1 cellular context compared by ENCODE assay signal in the genomic region with DNA sequence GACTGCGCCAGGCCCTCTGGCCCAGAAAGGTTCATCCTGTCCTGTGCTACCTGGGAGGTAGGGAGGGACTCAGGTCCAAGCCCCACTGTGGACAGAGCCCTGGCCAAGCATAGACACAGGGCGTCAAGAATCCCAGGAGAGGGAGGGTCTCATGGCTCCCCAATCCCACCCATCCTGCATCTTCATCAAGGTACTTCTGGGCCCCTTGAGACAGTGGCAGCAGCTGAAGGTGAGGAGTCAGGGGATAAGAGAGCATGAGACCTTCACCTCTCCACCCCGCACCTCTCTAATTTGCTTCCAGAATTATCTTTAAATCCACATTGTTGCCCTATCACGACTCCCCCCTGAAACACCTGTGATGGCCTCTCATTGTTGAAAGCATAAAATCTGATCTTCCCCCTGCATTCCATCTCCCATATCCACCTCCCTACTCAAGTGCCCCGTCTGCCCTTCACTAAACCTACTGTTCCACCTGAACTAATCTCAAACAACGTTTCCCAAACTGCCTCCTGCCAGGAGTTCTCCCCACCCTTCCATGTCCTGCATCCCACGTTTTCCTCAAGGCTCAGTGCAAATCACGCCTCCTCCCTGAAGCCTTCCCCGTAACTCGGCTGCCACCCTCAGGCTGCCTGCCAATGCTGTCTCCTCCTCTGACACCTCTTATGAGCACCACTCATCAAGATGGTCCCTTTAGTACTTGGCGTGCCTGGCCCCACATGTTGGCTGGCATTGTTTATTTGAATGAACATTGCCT.
TF ChIP-seq lines count a peak whose summit lies in the region.

No MANE protein-coding gene starts in this region.

TF ChIP-seq in HepG2, 621 proteins besides CTCF, POLR2A, EP300 and RAD21 (continued from another document and continues in another):
- TF ChIP-seq ZNF609 (CRISPR knock-in tag; IDR thresholded peaks at IDR 0.05; ENCODE audit: borderline replicate concordance): no peak
- TF ChIP-seq, protein P1, sequence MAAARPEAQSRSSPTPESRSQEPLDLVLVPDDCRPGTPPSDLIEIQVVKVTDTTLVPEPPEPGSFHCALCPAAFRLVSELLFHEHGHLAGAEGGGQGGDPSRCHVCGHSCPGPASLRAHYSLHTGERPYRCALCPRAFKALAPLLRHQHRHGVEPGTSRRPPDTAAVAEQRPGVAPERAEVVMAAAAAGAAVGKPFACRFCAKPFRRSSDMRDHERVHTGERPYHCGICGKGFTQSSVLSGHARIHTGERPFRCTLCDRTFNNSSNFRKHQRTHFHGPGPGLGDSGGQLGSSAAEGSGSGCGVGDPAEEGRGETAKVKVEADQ (CRISPR knock-in tag; IDR thresholded peaks at IDR 0.05; ENCODE audit: borderline replicate concordance): no peak
- TF ChIP-seq MED8 (CRISPR knock-in tag; IDR thresholded peaks at IDR 0.05; ENCODE audit: insufficient replicate concordance): no peak
- no peak for TF ChIP-seq IRF2 (CRISPR knock-in tag; IDR thresholded peaks at IDR 0.05)
- TF ChIP-seq UBTF (CRISPR knock-in tag; IDR thresholded peaks at IDR 0.05): no peak
- 0 out of 2 replicates have a peak, but pooled peaks have one; percentile 20 for TF ChIP-seq MEF2D (CRISPR knock-in tag; IDR thresholded peaks at IDR 0.05)
- TF ChIP-seq GATA4 (IDR thresholded peaks at IDR 0.05; ENCODE audit: borderline replicate concordance, low read depth): no peak
- no peak for TF ChIP-seq ZSCAN22 (CRISPR knock-in tag; IDR thresholded peaks at IDR 0.05)
- no peak for TF ChIP-seq MAF1 (CRISPR knock-in tag; IDR thresholded peaks at IDR 0.05; ENCODE audit: borderline replicate concordance)
- TF ChIP-seq RFXAP (CRISPR knock-in tag; IDR thresholded peaks at IDR 0.05; ENCODE audit: borderline replicate concordance): no peak
- TF ChIP-seq ZNF501 (CRISPR knock-in tag; IDR thresholded peaks at IDR 0.05): no peak
- TF ChIP-seq RARG (CRISPR knock-in tag; IDR thresholded peaks at IDR 0.05; ENCODE audit: low read depth): no peak
- TF ChIP-seq REPIN1 (CRISPR knock-in tag; IDR thresholded peaks at IDR 0.05; ENCODE audit: borderline replicate concordance, low read depth): no peak
- peak; percentile 52; the same call in 1 of the 2 replicates for TF ChIP-seq GATAD2A (CRISPR knock-in tag; IDR thresholded peaks at IDR 0.05)
- no peak for TF ChIP-seq ZNF703 (CRISPR knock-in tag; IDR thresholded peaks at IDR 0.05; ENCODE audit: borderline replicate concordance)
- TF ChIP-seq CREB3 (CRISPR knock-in tag; IDR thresholded peaks at IDR 0.05): no peak
- no peak for TF ChIP-seq ADNP (CRISPR knock-in tag; IDR thresholded peaks at IDR 0.05)
- TF ChIP-seq YY1 (IDR thresholded peaks at IDR 0.05; ENCODE audit: insufficient read depth, insufficient replicate concordance, low read depth, low read length): peak; percentile 15
- TF ChIP-seq DPF2 (CRISPR knock-in tag; IDR thresholded peaks at IDR 0.05; ENCODE audit: borderline replicate concordance, low read depth): no peak
- TF ChIP-seq CEBPB (IDR thresholded peaks at IDR 0.05; ENCODE audit: borderline replicate concordance, low read depth, low read length): no peak
- no peak for TF ChIP-seq SNAI1 (CRISPR knock-in tag; IDR thresholded peaks at IDR 0.05; ENCODE audit: borderline replicate concordance)
- TF ChIP-seq, protein P2, sequence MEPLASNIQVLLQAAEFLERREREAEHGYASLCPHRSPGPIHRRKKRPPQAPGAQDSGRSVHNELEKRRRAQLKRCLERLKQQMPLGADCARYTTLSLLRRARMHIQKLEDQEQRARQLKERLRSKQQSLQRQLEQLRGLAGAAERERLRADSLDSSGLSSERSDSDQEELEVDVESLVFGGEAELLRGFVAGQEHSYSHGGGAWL (CRISPR knock-in tag; IDR thresholded peaks at IDR 0.05): no peak
- no peak for TF ChIP-seq ZNF547 (CRISPR knock-in tag; IDR thresholded peaks at IDR 0.05)
- no peak for TF ChIP-seq SP140L (CRISPR knock-in tag; IDR thresholded peaks at IDR 0.05; ENCODE audit: borderline replicate concordance)
- TF ChIP-seq ZSCAN25 (CRISPR knock-in tag; IDR thresholded peaks at IDR 0.05): no peak
- no peak for TF ChIP-seq PHF21A (CRISPR knock-in tag; IDR thresholded peaks at IDR 0.05)
- TF ChIP-seq DMAP1 (CRISPR knock-in tag; IDR thresholded peaks at IDR 0.05): no peak
- TF ChIP-seq ZNF773 (CRISPR knock-in tag; IDR thresholded peaks at IDR 0.05; ENCODE audit: borderline replicate concordance): no peak
- TF ChIP-seq ZSCAN31 (CRISPR knock-in tag; IDR thresholded peaks at IDR 0.05; ENCODE audit: low read depth): no peak
- no peak for TF ChIP-seq KMT2A (CRISPR knock-in tag; IDR thresholded peaks at IDR 0.05)
- TF ChIP-seq LCORL (IDR thresholded peaks at IDR 0.05): no peak
- TF ChIP-seq LCORL (CRISPR knock-in tag; IDR thresholded peaks at IDR 0.05): 0 out of 2 replicates have a peak, but pooled peaks have one; percentile 29
- TF ChIP-seq SMAD1 (CRISPR knock-in tag; IDR thresholded peaks at IDR 0.05; ENCODE audit: borderline replicate concordance, low read depth): no peak
- no peak for TF ChIP-seq ELF1 (CRISPR knock-in tag; IDR thresholded peaks at IDR 0.05)
- no peak for TF ChIP-seq NFYB (CRISPR knock-in tag; IDR thresholded peaks at IDR 0.05)
- no peak for TF ChIP-seq ZNF660 (CRISPR knock-in tag; IDR thresholded peaks at IDR 0.05; ENCODE audit: borderline replicate concordance, low read depth)
- TF ChIP-seq ZNF761 (CRISPR knock-in tag; conservative IDR thresholded peaks at IDR 0.05): no peak
- TF ChIP-seq, protein P3, sequence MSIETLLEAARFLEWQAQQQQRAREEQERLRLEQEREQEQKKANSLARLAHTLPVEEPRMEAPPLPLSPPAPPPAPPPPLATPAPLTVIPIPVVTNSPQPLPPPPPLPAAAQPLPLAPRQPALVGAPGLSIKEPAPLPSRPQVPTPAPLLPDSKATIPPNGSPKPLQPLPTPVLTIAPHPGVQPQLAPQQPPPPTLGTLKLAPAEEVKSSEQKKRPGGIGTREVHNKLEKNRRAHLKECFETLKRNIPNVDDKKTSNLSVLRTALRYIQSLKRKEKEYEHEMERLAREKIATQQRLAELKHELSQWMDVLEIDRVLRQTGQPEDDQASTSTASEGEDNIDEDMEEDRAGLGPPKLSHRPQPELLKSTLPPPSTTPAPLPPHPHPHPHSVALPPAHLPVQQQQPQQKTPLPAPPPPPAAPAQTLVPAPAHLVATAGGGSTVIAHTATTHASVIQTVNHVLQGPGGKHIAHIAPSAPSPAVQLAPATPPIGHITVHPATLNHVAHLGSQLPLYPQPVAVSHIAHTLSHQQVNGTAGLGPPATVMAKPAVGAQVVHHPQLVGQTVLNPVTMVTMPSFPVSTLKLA (IDR thresholded peaks at IDR 0.05): no peak
- 0 out of 2 replicates have a peak, but pooled peaks have one; percentile 29 for TF ChIP-seq BRD4 (CRISPR knock-in tag; IDR thresholded peaks at IDR 0.05)
- TF ChIP-seq, protein P4, sequence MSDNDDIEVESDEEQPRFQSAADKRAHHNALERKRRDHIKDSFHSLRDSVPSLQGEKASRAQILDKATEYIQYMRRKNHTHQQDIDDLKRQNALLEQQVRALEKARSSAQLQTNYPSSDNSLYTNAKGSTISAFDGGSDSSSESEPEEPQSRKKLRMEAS (IDR thresholded peaks at IDR 0.05): no peak
- no peak for TF ChIP-seq BRCA1 (CRISPR knock-in tag; IDR thresholded peaks at IDR 0.05)
- TF ChIP-seq ZMYM3 (CRISPR knock-in tag; IDR thresholded peaks at IDR 0.05): peak; percentile 71; the same call in 1 of the 2 replicates
- no peak for TF ChIP-seq GPN1 (CRISPR knock-in tag; IDR thresholded peaks at IDR 0.05; ENCODE audit: borderline replicate concordance)
- no peak for TF ChIP-seq ZNF569 (CRISPR knock-in tag; IDR thresholded peaks at IDR 0.05; ENCODE audit: borderline replicate concordance)
- TF ChIP-seq ZNF704 (CRISPR knock-in tag; IDR thresholded peaks at IDR 0.05; ENCODE audit: borderline replicate concordance): no peak
- no peak for TF ChIP-seq ZNF598 (CRISPR knock-in tag; IDR thresholded peaks at IDR 0.05; ENCODE audit: borderline replicate concordance)
- TF ChIP-seq TRIM22 (IDR thresholded peaks at IDR 0.05): no peak
- TF ChIP-seq RFXANK (CRISPR knock-in tag; IDR thresholded peaks at IDR 0.05): no peak
- TF ChIP-seq, protein P5, sequence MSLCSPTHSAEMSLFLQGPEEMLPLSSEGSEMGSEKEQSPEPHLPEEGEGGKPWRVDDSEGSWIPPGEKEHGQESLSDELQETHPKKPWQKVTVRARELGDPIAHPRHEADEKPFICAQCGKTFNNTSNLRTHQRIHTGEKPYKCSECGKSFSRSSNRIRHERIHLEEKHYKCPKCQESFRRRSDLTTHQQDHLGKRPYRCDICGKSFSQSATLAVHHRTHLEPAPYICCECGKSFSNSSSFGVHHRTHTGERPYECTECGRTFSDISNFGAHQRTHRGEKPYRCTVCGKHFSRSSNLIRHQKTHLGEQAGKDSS (CRISPR knock-in tag; IDR thresholded peaks at IDR 0.05; ENCODE audit: borderline replicate concordance, low read depth): no peak; the same call in 1 of the 2 replicates
- TF ChIP-seq, protein P6, sequence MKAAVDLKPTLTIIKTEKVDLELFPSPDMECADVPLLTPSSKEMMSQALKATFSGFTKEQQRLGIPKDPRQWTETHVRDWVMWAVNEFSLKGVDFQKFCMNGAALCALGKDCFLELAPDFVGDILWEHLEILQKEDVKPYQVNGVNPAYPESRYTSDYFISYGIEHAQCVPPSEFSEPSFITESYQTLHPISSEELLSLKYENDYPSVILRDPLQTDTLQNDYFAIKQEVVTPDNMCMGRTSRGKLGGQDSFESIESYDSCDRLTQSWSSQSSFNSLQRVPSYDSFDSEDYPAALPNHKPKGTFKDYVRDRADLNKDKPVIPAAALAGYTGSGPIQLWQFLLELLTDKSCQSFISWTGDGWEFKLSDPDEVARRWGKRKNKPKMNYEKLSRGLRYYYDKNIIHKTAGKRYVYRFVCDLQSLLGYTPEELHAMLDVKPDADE (CRISPR knock-in tag; IDR thresholded peaks at IDR 0.05): no peak
